ENCODE assay signal across 1 cellular context in the genomic region with DNA sequence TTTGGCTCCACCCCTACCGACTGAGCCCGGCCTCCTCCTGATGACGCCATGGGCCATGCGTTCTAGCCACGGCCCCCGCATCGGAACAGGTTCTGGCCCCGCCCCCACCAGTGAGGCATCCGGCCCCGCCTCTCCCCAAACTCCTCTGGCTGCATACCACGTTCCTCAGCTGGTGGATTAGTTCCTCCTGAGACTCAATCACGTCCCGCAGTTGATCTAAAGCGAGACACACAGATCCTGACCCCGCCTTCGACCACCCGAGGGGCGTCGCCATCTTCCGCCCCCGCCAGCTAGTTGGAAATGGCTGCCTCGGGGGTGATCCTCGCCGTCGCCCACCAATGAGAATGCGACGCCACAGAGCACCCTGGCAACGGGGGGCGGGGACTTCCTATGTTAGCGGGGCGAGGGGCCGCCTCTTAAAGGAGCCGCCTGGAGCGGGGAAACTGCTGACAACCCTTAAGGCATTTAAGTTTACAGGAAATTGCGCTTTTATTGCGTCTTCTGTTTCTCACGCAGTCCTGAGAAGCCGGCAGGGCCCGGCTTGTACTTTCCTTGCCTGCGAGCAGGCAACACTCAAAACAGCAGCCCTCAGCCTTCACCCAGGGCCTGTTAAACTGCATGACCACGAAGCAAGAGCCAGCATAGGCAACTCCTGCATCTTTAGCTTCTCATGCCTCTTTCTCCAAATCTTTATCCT.
A peak's percentile ranks its signal among the peaks of the same experiment; 100 is the strongest.
TF ChIP-seq lines count a peak whose summit lies in the region.

A gene with protein sequence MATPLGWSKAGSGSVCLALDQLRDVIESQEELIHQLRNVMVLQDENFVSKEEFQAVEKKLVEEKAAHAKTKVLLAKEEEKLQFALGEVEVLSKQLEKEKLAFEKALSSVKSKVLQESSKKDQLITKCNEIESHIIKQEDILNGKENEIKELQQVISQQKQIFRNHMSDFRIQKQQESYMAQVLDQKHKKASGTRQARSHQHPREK (minus strand): TSS at position 303 of the 697 bp plus-strand sequence. CDS start 29 bp downstream, at position 274.

TF ChIP-seq in HepG2, 621 proteins besides CTCF, POLR2A, EP300 and RAD21 (continued from another document and continues in another):
- TF ChIP-seq, protein P1, sequence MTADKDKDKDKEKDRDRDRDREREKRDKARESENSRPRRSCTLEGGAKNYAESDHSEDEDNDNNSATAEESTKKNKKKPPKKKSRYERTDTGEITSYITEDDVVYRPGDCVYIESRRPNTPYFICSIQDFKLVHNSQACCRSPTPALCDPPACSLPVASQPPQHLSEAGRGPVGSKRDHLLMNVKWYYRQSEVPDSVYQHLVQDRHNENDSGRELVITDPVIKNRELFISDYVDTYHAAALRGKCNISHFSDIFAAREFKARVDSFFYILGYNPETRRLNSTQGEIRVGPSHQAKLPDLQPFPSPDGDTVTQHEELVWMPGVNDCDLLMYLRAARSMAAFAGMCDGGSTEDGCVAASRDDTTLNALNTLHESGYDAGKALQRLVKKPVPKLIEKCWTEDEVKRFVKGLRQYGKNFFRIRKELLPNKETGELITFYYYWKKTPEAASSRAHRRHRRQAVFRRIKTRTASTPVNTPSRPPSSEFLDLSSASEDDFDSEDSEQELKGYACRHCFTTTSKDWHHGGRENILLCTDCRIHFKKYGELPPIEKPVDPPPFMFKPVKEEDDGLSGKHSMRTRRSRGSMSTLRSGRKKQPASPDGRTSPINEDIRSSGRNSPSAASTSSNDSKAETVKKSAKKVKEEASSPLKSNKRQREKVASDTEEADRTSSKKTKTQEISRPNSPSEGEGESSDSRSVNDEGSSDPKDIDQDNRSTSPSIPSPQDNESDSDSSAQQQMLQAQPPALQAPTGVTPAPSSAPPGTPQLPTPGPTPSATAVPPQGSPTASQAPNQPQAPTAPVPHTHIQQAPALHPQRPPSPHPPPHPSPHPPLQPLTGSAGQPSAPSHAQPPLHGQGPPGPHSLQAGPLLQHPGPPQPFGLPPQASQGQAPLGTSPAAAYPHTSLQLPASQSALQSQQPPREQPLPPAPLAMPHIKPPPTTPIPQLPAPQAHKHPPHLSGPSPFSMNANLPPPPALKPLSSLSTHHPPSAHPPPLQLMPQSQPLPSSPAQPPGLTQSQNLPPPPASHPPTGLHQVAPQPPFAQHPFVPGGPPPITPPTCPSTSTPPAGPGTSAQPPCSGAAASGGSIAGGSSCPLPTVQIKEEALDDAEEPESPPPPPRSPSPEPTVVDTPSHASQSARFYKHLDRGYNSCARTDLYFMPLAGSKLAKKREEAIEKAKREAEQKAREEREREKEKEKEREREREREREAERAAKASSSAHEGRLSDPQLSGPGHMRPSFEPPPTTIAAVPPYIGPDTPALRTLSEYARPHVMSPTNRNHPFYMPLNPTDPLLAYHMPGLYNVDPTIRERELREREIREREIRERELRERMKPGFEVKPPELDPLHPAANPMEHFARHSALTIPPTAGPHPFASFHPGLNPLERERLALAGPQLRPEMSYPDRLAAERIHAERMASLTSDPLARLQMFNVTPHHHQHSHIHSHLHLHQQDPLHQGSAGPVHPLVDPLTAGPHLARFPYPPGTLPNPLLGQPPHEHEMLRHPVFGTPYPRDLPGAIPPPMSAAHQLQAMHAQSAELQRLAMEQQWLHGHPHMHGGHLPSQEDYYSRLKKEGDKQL (CRISPR knock-in tag; IDR thresholded peaks at IDR 0.05; ENCODE audit: low read depth): peak; percentile 39; the same call in 1 of the 2 replicates
- TF ChIP-seq ZNF326 (CRISPR knock-in tag; IDR thresholded peaks at IDR 0.05; ENCODE audit: borderline replicate concordance) (no peak), GATAD1 (CRISPR knock-in tag; IDR thresholded peaks at IDR 0.05) (no peak; the same call in none of the 2 replicates), ZFP90 (CRISPR knock-in tag; IDR thresholded peaks at IDR 0.05; ENCODE audit: borderline replicate concordance) (peak; percentile 86), ATF1 (CRISPR knock-in tag; IDR thresholded peaks at IDR 0.05) (peak; percentile 72; the same call in 1 of the 2 replicates), SNRNP70 (IDR thresholded peaks at IDR 0.05; ENCODE audit: low read depth, low read length) (no peak), RFX3 (CRISPR knock-in tag; IDR thresholded peaks at IDR 0.05) (peak; percentile 85), SMAD1 (CRISPR knock-in tag; IDR thresholded peaks at IDR 0.05; ENCODE audit: borderline replicate concordance, low read depth) (peak; percentile 52; the same call in 1 of the 2 replicates), ZFP37 (CRISPR knock-in tag; IDR thresholded peaks at IDR 0.05; ENCODE audit: borderline replicate concordance) (no peak), MYC (CRISPR knock-in tag; IDR thresholded peaks at IDR 0.05; ENCODE audit: borderline replicate concordance) (peak; percentile 66; the same call in 1 of the 2 replicates), ZNF891 (CRISPR knock-in tag; IDR thresholded peaks at IDR 0.05) (no peak), SMYD3 (CRISPR knock-in tag; IDR thresholded peaks at IDR 0.05) (no peak), SOX6 (IDR thresholded peaks at IDR 0.05) (no peak), SOX6 (CRISPR knock-in tag; IDR thresholded peaks at IDR 0.05) (0 out of 2 replicates have a peak, but pooled peaks have one; percentile 24), ZNF329 (CRISPR knock-in tag; IDR thresholded peaks at IDR 0.05; ENCODE audit: low read depth) (no peak), ZNF550 (CRISPR knock-in tag; IDR thresholded peaks at IDR 0.05; ENCODE audit: borderline replicate concordance) (no peak), HOXA5 (CRISPR knock-in tag; IDR thresholded peaks at IDR 0.05) (peak; percentile 72; the same call in 1 of the 2 replicates), KLF9 (CRISPR knock-in tag; IDR thresholded peaks at IDR 0.05; ENCODE audit: low read depth) (no peak), KDM5A (IDR thresholded peaks at IDR 0.05; ENCODE audit: borderline replicate concordance, low read length) (peak; percentile 52; the same call in 1 of the 2 replicates), ZMYM3 (CRISPR knock-in tag; IDR thresholded peaks at IDR 0.05) (peak; percentile 54; the same call in 1 of the 2 replicates)
- TF ChIP-seq, protein P2, sequence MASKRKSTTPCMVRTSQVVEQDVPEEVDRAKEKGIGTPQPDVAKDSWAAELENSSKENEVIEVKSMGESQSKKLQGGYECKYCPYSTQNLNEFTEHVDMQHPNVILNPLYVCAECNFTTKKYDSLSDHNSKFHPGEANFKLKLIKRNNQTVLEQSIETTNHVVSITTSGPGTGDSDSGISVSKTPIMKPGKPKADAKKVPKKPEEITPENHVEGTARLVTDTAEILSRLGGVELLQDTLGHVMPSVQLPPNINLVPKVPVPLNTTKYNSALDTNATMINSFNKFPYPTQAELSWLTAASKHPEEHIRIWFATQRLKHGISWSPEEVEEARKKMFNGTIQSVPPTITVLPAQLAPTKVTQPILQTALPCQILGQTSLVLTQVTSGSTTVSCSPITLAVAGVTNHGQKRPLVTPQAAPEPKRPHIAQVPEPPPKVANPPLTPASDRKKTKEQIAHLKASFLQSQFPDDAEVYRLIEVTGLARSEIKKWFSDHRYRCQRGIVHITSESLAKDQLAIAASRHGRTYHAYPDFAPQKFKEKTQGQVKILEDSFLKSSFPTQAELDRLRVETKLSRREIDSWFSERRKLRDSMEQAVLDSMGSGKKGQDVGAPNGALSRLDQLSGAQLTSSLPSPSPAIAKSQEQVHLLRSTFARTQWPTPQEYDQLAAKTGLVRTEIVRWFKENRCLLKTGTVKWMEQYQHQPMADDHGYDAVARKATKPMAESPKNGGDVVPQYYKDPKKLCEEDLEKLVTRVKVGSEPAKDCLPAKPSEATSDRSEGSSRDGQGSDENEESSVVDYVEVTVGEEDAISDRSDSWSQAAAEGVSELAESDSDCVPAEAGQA (IDR thresholded peaks at IDR 0.05; ENCODE audit: low read depth): peak; percentile 75
- TF ChIP-seq, protein P2 (CRISPR knock-in tag; IDR thresholded peaks at IDR 0.05; ENCODE audit: borderline replicate concordance): no peak
- TF ChIP-seq, protein P3, sequence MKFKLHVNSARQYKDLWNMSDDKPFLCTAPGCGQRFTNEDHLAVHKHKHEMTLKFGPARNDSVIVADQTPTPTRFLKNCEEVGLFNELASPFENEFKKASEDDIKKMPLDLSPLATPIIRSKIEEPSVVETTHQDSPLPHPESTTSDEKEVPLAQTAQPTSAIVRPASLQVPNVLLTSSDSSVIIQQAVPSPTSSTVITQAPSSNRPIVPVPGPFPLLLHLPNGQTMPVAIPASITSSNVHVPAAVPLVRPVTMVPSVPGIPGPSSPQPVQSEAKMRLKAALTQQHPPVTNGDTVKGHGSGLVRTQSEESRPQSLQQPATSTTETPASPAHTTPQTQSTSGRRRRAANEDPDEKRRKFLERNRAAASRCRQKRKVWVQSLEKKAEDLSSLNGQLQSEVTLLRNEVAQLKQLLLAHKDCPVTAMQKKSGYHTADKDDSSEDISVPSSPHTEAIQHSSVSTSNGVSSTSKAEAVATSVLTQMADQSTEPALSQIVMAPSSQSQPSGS (CRISPR knock-in tag; IDR thresholded peaks at IDR 0.05): no peak
- TF ChIP-seq, protein P4, sequence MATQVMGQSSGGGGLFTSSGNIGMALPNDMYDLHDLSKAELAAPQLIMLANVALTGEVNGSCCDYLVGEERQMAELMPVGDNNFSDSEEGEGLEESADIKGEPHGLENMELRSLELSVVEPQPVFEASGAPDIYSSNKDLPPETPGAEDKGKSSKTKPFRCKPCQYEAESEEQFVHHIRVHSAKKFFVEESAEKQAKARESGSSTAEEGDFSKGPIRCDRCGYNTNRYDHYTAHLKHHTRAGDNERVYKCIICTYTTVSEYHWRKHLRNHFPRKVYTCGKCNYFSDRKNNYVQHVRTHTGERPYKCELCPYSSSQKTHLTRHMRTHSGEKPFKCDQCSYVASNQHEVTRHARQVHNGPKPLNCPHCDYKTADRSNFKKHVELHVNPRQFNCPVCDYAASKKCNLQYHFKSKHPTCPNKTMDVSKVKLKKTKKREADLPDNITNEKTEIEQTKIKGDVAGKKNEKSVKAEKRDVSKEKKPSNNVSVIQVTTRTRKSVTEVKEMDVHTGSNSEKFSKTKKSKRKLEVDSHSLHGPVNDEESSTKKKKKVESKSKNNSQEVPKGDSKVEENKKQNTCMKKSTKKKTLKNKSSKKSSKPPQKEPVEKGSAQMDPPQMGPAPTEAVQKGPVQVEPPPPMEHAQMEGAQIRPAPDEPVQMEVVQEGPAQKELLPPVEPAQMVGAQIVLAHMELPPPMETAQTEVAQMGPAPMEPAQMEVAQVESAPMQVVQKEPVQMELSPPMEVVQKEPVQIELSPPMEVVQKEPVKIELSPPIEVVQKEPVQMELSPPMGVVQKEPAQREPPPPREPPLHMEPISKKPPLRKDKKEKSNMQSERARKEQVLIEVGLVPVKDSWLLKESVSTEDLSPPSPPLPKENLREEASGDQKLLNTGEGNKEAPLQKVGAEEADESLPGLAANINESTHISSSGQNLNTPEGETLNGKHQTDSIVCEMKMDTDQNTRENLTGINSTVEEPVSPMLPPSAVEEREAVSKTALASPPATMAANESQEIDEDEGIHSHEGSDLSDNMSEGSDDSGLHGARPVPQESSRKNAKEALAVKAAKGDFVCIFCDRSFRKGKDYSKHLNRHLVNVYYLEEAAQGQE (IDR thresholded peaks at IDR 0.05; ENCODE audit: borderline replicate concordance in 1 of 2, low read depth in 1 of 2, low read length in 2 of 2): 0 out of 4 replicates have a peak, but pooled peaks of 1 of the 2 experiments have one; percentile 5
- TF ChIP-seq, protein P5, sequence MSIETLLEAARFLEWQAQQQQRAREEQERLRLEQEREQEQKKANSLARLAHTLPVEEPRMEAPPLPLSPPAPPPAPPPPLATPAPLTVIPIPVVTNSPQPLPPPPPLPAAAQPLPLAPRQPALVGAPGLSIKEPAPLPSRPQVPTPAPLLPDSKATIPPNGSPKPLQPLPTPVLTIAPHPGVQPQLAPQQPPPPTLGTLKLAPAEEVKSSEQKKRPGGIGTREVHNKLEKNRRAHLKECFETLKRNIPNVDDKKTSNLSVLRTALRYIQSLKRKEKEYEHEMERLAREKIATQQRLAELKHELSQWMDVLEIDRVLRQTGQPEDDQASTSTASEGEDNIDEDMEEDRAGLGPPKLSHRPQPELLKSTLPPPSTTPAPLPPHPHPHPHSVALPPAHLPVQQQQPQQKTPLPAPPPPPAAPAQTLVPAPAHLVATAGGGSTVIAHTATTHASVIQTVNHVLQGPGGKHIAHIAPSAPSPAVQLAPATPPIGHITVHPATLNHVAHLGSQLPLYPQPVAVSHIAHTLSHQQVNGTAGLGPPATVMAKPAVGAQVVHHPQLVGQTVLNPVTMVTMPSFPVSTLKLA (IDR thresholded peaks at IDR 0.05): peak; percentile 53; the same call in 1 of the 2 replicates
- TF ChIP-seq, protein P6, sequence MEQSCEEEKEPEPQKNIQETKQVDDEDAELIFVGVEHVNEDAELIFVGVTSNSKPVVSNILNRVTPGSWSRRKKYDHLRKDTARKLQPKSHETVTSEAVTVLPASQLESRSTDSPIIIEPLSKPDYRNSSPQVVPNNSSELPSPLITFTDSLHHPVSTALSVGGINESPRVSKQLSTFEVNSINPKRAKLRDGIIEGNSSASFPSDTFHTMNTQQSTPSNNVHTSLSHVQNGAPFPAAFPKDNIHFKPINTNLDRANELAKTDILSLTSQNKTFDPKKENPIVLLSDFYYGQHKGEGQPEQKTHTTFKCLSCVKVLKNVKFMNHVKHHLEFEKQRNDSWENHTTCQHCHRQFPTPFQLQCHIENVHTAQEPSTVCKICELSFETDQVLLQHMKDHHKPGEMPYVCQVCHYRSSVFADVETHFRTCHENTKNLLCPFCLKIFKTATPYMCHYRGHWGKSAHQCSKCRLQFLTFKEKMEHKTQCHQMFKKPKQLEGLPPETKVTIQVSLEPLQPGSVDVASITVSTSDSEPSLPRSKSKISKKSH (CRISPR knock-in tag; IDR thresholded peaks at IDR 0.05; ENCODE audit: borderline replicate concordance): no peak
